ENCODE assay signal across 9 cellular contexts in the genomic region with DNA sequence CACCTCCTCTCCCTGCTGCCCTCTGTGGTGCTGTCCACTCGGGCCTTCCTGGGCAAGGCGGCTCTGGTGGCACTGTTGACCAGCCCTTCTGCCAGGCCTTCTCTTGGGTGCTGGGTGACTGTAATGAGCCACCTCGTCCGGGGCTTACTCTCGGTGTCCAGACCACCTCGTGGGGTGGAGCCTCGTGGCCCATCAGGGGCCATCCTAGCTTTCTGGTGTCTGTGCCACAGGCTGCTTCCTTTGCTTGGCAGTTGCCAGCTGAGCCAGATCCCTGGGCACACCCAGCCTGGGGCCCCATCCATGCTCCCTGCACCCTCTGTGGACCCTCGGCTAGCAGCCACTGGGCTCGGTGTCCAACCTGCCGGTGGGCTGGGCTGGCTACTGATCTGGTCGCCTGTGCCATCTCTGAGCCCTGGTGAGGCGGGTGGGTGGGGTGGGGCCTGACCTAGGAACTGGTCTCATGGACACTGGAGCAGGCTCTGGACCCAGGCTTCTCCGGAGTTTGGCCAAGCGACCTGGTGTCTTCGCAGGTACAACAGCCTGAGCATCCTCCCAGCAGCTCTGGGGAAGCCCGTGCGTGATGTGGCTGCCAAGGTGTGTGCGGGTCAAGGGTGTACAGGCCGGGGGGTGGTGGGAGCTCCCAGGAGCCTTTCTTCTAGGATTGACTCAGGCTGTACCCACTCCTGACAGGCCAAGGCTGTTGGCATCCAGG. TPM values are rescaled to one million over a fixed set of nuclear protein-coding genes. Genes with fewer than 3 reads are reported as not detected.
DNase-seq lines count a peak whose midpoint lies in the region; ATAC-seq, FAIRE-seq and TF ChIP-seq lines count a peak whose summit lies in the region.
"Had no signal": no experiment of that assay in that cellular context is flagged by ENCODE, and none has a peak within 500 bp of the region (broad histone marks: within the 10 kb centered on the region; RNA-seq: fewer than 3 reads in every experiment).

No MANE protein-coding gene starts in this region.

- POLR2A ChIA-PET in A549 (lab: Yijun Ruan, JAX), result no interaction called here

- no peaks in the 10 kb centered on the region for H3K36me3 ChIP-seq in mucosa of stomach (ENCODE audit: control insufficient read depth, insufficient read depth, low read length)

- H3K4me3 ChIP-seq in A549 (peak overlapping the region; percentile 78; the same call in 2 of the 3 replicates), HFF-Myc (replicated peaks; ENCODE audit: low read depth, low read length) (peak overlapping the region; percentile 67), mucosa of stomach (ENCODE audit: low read length) (peak overlapping the region; percentile 46)

- no peaks in the 10 kb centered on the region for H3K36me3 Mint-ChIP-seq in chondrocyte (ENCODE audit: low read depth)

- peak overlapping the region in 1 of 2 experiments; percentile 99; a peak in 3 of 6 replicates for H3K27ac ChIP-seq in A549
- H3K27ac ChIP-seq: epithelial cell of prostate had no signal

- DNase-seq in A549 (ENCODE audit: low read depth in 1 of 2, low spot score in 1 of 2) (no peak), HFF-Myc (ENCODE audit: extremely low read depth, low read depth) (no peak), chondrocyte (ENCODE audit: low spot score) (peak; percentile 88), NCI-H2227 treated with DMSO at 0.1 percent for 48 hours (lab: John Stamatoyannopoulos, UW) (no peak), SKM-1 (lab: John Stamatoyannopoulos, UW; ENCODE audit: unreplicated experiment) (no peak), NCI-H446 treated with DMSO at 0.1 percent for 48 hours (lab: John Stamatoyannopoulos, UW) (no peak)
- no peak for DNase-seq in stimulated activated CD4-positive, alpha-beta T cell treated with anti-CD3 and anti-CD28 coated beads, Interleukin-4, amount 100 ng/mL, for 4 hours

- no peak overlapping the region for H3K27ac Mint-ChIP-seq in chondrocyte (ENCODE audit: unreplicated experiment)

- no peaks in the 10 kb centered on the region for H3K27me3 ChIP-seq in mucosa of stomach (ENCODE audit: control insufficient read depth, insufficient read depth, low read length)

- ATAC-seq in A549, result no peak

- WGBS in A549 (ENCODE audit: missing lambda C conversion rate), result 100% methylated on average over 4 of the region's 19 CpGs

- H3K4me1 Mint-ChIP-seq in chondrocyte (ENCODE audit: low read depth), result peaks cover 18% of the 10 kb centered on the region

- H3K9ac ChIP-seq in mucosa of stomach (ENCODE audit: low read length), result peak overlapping the region; percentile 72

- H3K4me3 Mint-ChIP-seq in chondrocyte (ENCODE audit: unreplicated experiment), result peak overlapping the region; percentile 73

- CTCF ChIA-PET in A549 (lab: Yijun Ruan, JAX), result no interaction called here

- H3K4me2 ChIP-seq in A549, result peak overlapping the region; percentile 91

- no peaks in the 10 kb centered on the region for H3K9me3 Mint-ChIP-seq in chondrocyte (ENCODE audit: low read depth)

- TF ChIP-seq CTCF in A549 (IDR thresholded peaks at IDR 0.05) (no peak), HFF-Myc (IDR thresholded peaks at IDR 0.05; ENCODE audit: low read depth, low read length, missing control alignments) (no peak), chondrocyte (IDR thresholded peaks at IDR 0.05) (no peak)

- FAIRE-seq in A549 (lab: Jason Lieb, UNC), result no peak

- TF ChIP-seq RAD21 in A549 (conservative IDR thresholded peaks at IDR 0.05 in 1 of 2, IDR thresholded peaks at IDR 0.05 in 1 of 2), result no peak

- TF ChIP-seq EP300 in A549 (IDR thresholded peaks at IDR 0.05), result no peak

- no peaks in the 10 kb centered on the region for H3K27me3 Mint-ChIP-seq in chondrocyte (ENCODE audit: low read depth)

- H3K4me1 ChIP-seq in A549, result peaks cover 12% of the 10 kb centered on the region
- H3K4me1 ChIP-seq in mucosa of stomach (ENCODE audit: control insufficient read depth, insufficient read depth, low read length), result peaks cover 46% of the 10 kb centered on the region

- no peaks in the 10 kb centered on the region for H3K9me3 ChIP-seq in A549
- no peaks in the 10 kb centered on the region for H3K9me3 ChIP-seq in mucosa of stomach (ENCODE audit: control insufficient read depth, low read length)

- TF ChIP-seq POLR2A in A549 (IDR thresholded peaks at IDR 0.05; ENCODE audit: low read length), result no peak

TF ChIP-seq in A549, 52 proteins besides CTCF, POLR2A, EP300 and RAD21:
- no peak for TF ChIP-seq SREBF2 (IDR thresholded peaks at IDR 0.05)
- no peak for TF ChIP-seq RFX5 (IDR thresholded peaks at IDR 0.05)
- no peak for TF ChIP-seq RNF2 (IDR thresholded peaks at IDR 0.05; ENCODE audit: borderline replicate concordance, low read depth)
- no peak for TF ChIP-seq MAZ (IDR thresholded peaks at IDR 0.05; ENCODE audit: borderline replicate concordance, low read depth, low read length)
- TF ChIP-seq, protein P1, sequence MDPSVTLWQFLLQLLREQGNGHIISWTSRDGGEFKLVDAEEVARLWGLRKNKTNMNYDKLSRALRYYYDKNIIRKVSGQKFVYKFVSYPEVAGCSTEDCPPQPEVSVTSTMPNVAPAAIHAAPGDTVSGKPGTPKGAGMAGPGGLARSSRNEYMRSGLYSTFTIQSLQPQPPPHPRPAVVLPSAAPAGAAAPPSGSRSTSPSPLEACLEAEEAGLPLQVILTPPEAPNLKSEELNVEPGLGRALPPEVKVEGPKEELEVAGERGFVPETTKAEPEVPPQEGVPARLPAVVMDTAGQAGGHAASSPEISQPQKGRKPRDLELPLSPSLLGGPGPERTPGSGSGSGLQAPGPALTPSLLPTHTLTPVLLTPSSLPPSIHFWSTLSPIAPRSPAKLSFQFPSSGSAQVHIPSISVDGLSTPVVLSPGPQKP (IDR thresholded peaks at IDR 0.05; ENCODE audit: low read depth, low read length), result no peak
- no peak for TF ChIP-seq NR3C1 (IDR thresholded peaks at IDR 0.05)
- TF ChIP-seq JUNB (IDR thresholded peaks at IDR 0.05), result no peak
- no peak for TF ChIP-seq JUN (IDR thresholded peaks at IDR 0.05)

RNA-seq across cellular contexts. Expression of a gene that starts 1.4 kb away (rescaled TPM):
- polyA plus RNA-seq in A549 (2011; rRNA removed), result 4.4 and 6.6 TPM in 2 replicates
- polyA plus RNA-seq in A549 (2012; cell fraction: cytosol; rRNA removed), result 14.3 and 19.8 TPM in 2 replicates
- 29.8 and 31.3 TPM in 2 replicates for polyA plus RNA-seq in A549 (2012; cell fraction: nucleus; rRNA removed)
- 14.7 to 17.4 TPM (median 16.4 TPM) in 3 replicates for polyA plus RNA-seq in A549 (2017; fragmentation: RNase III; extraction: RNeasy Plus Mini Kit Qiagen cat#74134 plus additional on column Dnase treatment)
- polyA minus RNA-seq in A549 (2011; rRNA and poly(A)+ RNA removed), result 4.5 and 5.9 TPM in 2 replicates
- 20.4 to 25.6 TPM (median 22.4 TPM) in 3 replicates for total RNA-seq in chondrocyte

RNA-seq across cellular contexts. Expression of a gene that starts 31.8 kb away (rescaled TPM):
- polyA plus RNA-seq in A549 (2011; rRNA removed), result 0.16 and 0.29 TPM in 2 replicates
- polyA plus RNA-seq in A549 (2012; cell fraction: cytosol; rRNA removed), result 0.16 and 0.25 TPM in 2 replicates
- polyA plus RNA-seq in A549 (2012; cell fraction: nucleus; rRNA removed), result 1.2 and 1.6 TPM in 2 replicates
- polyA plus RNA-seq in A549 (2017; fragmentation: RNase III; extraction: RNeasy Plus Mini Kit Qiagen cat#74134 plus additional on column Dnase treatment), result 0.22 to 0.31 TPM (median 0.25 TPM) in 3 replicates
- 0.29 and 0.34 TPM in 2 replicates for polyA minus RNA-seq in A549 (2011; rRNA and poly(A)+ RNA removed)
- total RNA-seq in chondrocyte, result 0.95 to 2.5 TPM (median 1.1 TPM) in 3 replicates

RNA-seq across cellular contexts. Expression of a gene that starts 44.8 kb away (rescaled TPM):
- polyA plus RNA-seq in A549 (2011; rRNA removed) (not detected in 2 replicates), A549 (2017; fragmentation: RNase III; extraction: RNeasy Plus Mini Kit Qiagen cat#74134 plus additional on column Dnase treatment) (not detected in 3 replicates)
- polyA plus RNA-seq in A549 (2012; cell fraction: cytosol; rRNA removed), result 0.09 TPM in 1 of 2 replicates, not detected in the other
- 0.17 TPM in 1 of 2 replicates, not detected in the other for polyA plus RNA-seq in A549 (2012; cell fraction: nucleus; rRNA removed)
- polyA minus RNA-seq in A549 (2011; rRNA and poly(A)+ RNA removed), result not detected in 2 replicates
- 0.62 to 0.92 TPM in 2 of 3 replicates, not detected in the other for total RNA-seq in chondrocyte

RNA-seq across cellular contexts. Expression of a gene that starts 58.0 kb away (rescaled TPM):
- polyA plus RNA-seq in A549 (2011; rRNA removed) (not detected in 2 replicates), A549 (2017; fragmentation: RNase III; extraction: RNeasy Plus Mini Kit Qiagen cat#74134 plus additional on column Dnase treatment) (not detected in 3 replicates)
- polyA plus RNA-seq in A549 (2012; cell fraction: cytosol; rRNA removed), result not detected in 2 replicates
- 0.04 and 0.07 TPM in 2 replicates for polyA plus RNA-seq in A549 (2012; cell fraction: nucleus; rRNA removed)
- not detected in 2 replicates for polyA minus RNA-seq in A549 (2011; rRNA and poly(A)+ RNA removed)
- not detected in 3 replicates for total RNA-seq in chondrocyte
